In the genomic region with DNA sequence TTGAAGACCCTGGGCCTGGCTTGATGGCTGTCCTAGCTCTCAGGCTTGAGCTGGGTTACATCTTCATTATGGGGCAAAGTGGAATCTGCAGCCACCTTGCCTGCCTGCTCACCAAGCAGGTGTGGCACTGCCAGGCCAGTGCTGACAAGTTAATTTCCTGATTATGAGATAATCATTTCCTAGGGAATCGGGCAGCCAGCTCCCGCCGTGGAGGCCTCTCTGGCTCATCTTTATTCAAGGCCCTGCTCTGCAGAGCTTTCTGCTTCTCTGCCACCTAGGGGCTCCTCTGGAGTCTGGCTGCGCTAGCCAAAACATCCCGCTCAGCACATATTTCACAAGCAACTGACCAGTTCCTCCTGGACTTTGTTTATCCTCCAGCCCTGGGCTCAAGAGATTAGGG, we compare ENCODE assay signal across 11 cellular contexts. TPM values are rescaled to one million over a fixed set of nuclear protein-coding genes. Genes with fewer than 3 reads are reported as not detected.
DNase-seq lines count a peak whose midpoint lies in the region; ATAC-seq and TF ChIP-seq lines count a peak whose summit lies in the region.
"Had no signal": no experiment of that assay in that cellular context is flagged by ENCODE, and none has a peak within 500 bp of the region (broad histone marks: within the 10 kb centered on the region; RNA-seq: fewer than 3 reads in every experiment).

No MANE protein-coding gene starts in this region.

- H3K4me1 ChIP-seq in right atrium auricular region (peaks cover 0 to 61% of the 10 kb centered on the region in 2 donors), spleen (peaks cover 0 to 50% (median 24%) of the 10 kb centered on the region in 6 donors)

- TF ChIP-seq POLR2A in spleen (IDR thresholded peaks at IDR 0.05) = no peak

- H3K4me3 ChIP-seq in right atrium auricular region (no peak overlapping the region), spleen (no peak overlapping the region)

- intact Hi-C loops in spleen (cut with DNase I; ENCODE audit: low total_unique reads) = no loop called here

- DNase-seq in DMS153 treated with DMSO at 0.1 percent for 48 hours (lab: John Stamatoyannopoulos, UW; ENCODE audit: unreplicated experiment) = peak; percentile 1
- no peak for DNase-seq in DMS153 (lab: John Stamatoyannopoulos, UW)
- peak; percentile 81 for DNase-seq in amniotic epithelial cell (ENCODE audit: low read depth)
- peak; percentile 73 for DNase-seq in right atrium auricular region (ENCODE audit: low spot score)
- DNase-seq in spleen = peak; percentile 55
- no peak for DNase-seq in NCI-H345 (lab: John Stamatoyannopoulos, UW)
- DNase-seq in activated gamma-delta T cell (lab: John Stamatoyannopoulos, UW) = no peak
- DNase-seq: 8988T; activated effector memory CD4-positive, alpha-beta T cell treated with Interleukin-2 at 50 U/mL for 16 hours; T-helper 1 cell had no signal

- H3K9me3 ChIP-seq in right atrium auricular region (no peaks in the 10 kb centered on the region), spleen (no peaks in the 10 kb centered on the region)

- ATAC-seq in activated CD4-positive, CD25-positive, alpha-beta regulatory T cell treated with anti-CD3 and anti-CD28 coated beads, Interleukin-2, amount 50 U/mL, for 24 hours = no peak

- no peaks in the 10 kb centered on the region for H3K27me3 ChIP-seq in right atrium auricular region
- H3K27me3 ChIP-seq in spleen (replicated peaks in 1 of 7) = peaks cover 0 to 16% (median 0%) of the 10 kb centered on the region in 7 donors

- TF ChIP-seq CTCF in right atrium auricular region (IDR thresholded peaks at IDR 0.05) (no peak), spleen (IDR thresholded peaks at IDR 0.05 in 8 of 11, conservative IDR thresholded peaks at IDR 0.05 in 3 of 11) (no peak)

- H3K36me3 ChIP-seq in right atrium auricular region (no peaks in the 10 kb centered on the region), spleen (no peaks in the 10 kb centered on the region)

- 43 to 63% (median 53%) methylated on average over 5 of the region's 5 CpGs for WGBS in spleen, 5 donors

- H3K27ac ChIP-seq in right atrium auricular region (peak overlapping the region; percentile 40 to 56), spleen (no peak overlapping the region)

RNA-seq across cellular contexts. Expression of a gene that starts 9.9 kb away (rescaled TPM):
- 10 to 100 TPM; 22.2 to 59.0 TPM for total RNA-seq in right atrium auricular region
- total RNA-seq in spleen = 1 to 10 TPM; 3.3 to 9.4 (median 6.4) TPM
- polyA plus RNA-seq in spleen = 10 to 100 TPM in 1 of 3 donors, 1 to 10 TPM in 2; 7.9 to 11.3 (median 9.4) TPM

RNA-seq across cellular contexts. Expression of a gene that starts 55.9 kb away (rescaled TPM):
- total RNA-seq in right atrium auricular region (10 to 100 TPM; 11.8 to 23.5 TPM), spleen (10 to 100 TPM in 3 of 7 donors, 1 to 10 TPM in 4; 9.0 to 15.2 (median 9.6) TPM)
- 10 to 100 TPM in 2 of 3 donors, 1 to 10 TPM in 1; 8.2 to 12.4 (median 10.4) TPM for polyA plus RNA-seq in spleen

RNA-seq across cellular contexts. Expression of a gene that starts 58.3 kb away (rescaled TPM):
- total RNA-seq in right atrium auricular region (10 to 100 TPM; 27.3 to 36.1 TPM), spleen (100 to 1,000 TPM in 2 of 7 donors, 10 to 100 TPM in 5; 79.5 to 127 (median 88.4) TPM)
- 10 to 100 TPM; 17.5 to 34.6 (median 26.1) TPM for polyA plus RNA-seq in spleen

Comparison
In these comparisons a context has a peak if more than half of its experiments do, and no peak if none do; other contexts are left out.
1. DNase-seq: peak in DMS153 treated with DMSO at 0.1 percent for 48 hours (single experiment), amniotic epithelial cell (single experiment), right atrium auricular region (single experiment) and spleen (single experiment); none in DMS153 (single experiment), NCI-H345 (single experiment) and activated gamma-delta T cell (single experiment).
2. H3K27ac ChIP-seq: peak in right atrium auricular region (2 of 2); none in spleen (0 of 8).